In genomic region chr3:58173670-58174472, GRCh38 we compare ENCODE assay signal across 1 cellular context.
TF ChIP-seq lines count a peak whose summit lies in the region.

No MANE protein-coding gene starts in this region.

TF ChIP-seq in HepG2, 621 proteins besides CTCF, POLR2A, EP300 and RAD21 (continued from another document and continues in another):
- TF ChIP-seq ZNF280D (CRISPR knock-in tag; IDR thresholded peaks at IDR 0.05) (0 out of 2 replicates have a peak, but pooled peaks have one; percentile 62), IKZF4 (CRISPR knock-in tag; IDR thresholded peaks at IDR 0.05; ENCODE audit: borderline replicate concordance, low read depth, not compliant biosample characterization) (peak; percentile 25), SALL2 (CRISPR knock-in tag; IDR thresholded peaks at IDR 0.05) (no peak), ARID3A (IDR thresholded peaks at IDR 0.05; ENCODE audit: low read depth, low read length) (no peak), SATB2 (CRISPR knock-in tag; IDR thresholded peaks at IDR 0.05) (no peak), BHLHE40 (IDR thresholded peaks at IDR 0.05; ENCODE audit: low read length) (no peak), CC2D1A (CRISPR knock-in tag; IDR thresholded peaks at IDR 0.05) (no peak), AGO1 (IDR thresholded peaks at IDR 0.05; ENCODE audit: low read depth, low read length, poor library complexity, severe bottlenecking) (no peak), ZNF576 (CRISPR knock-in tag; IDR thresholded peaks at IDR 0.05) (no peak), ZNF773 (CRISPR knock-in tag; IDR thresholded peaks at IDR 0.05; ENCODE audit: borderline replicate concordance) (no peak), NBN (conservative IDR thresholded peaks at IDR 0.05) (no peak), TFDP2 (CRISPR knock-in tag; IDR thresholded peaks at IDR 0.05) (no peak), ZNF574 (CRISPR knock-in tag; IDR thresholded peaks at IDR 0.05) (peak; percentile 42; the same call in 1 of the 2 replicates), ZNF879 (CRISPR knock-in tag; IDR thresholded peaks at IDR 0.05) (no peak), ZNF839 (CRISPR knock-in tag; IDR thresholded peaks at IDR 0.05; ENCODE audit: borderline replicate concordance) (no peak), U2AF2 (IDR thresholded peaks at IDR 0.05; ENCODE audit: low read depth, low read length) (no peak), GLMP (CRISPR knock-in tag; IDR thresholded peaks at IDR 0.05; ENCODE audit: borderline replicate concordance) (no peak), SOX6 (IDR thresholded peaks at IDR 0.05) (no peak), SOX6 (CRISPR knock-in tag; IDR thresholded peaks at IDR 0.05) (peak; percentile 80), MYNN (CRISPR knock-in tag; IDR thresholded peaks at IDR 0.05; ENCODE audit: low read depth) (no peak), ZNF672 (CRISPR knock-in tag; IDR thresholded peaks at IDR 0.05) (no peak), ZNF235 (CRISPR knock-in tag; IDR thresholded peaks at IDR 0.05; ENCODE audit: borderline replicate concordance) (no peak), KDM2A (CRISPR knock-in tag; IDR thresholded peaks at IDR 0.05; ENCODE audit: borderline replicate concordance, low read depth) (peak; percentile 38; the same call in 1 of the 2 replicates), U2AF1 (optimal IDR thresholded peaks at IDR 0.05; ENCODE audit: low read depth, low read length) (peak; percentile 55), ZNF275 (CRISPR knock-in tag; IDR thresholded peaks at IDR 0.05; ENCODE audit: borderline replicate concordance) (0 out of 2 replicates have a peak, but pooled peaks have one; percentile 57), ZBTB33 (CRISPR knock-in tag; IDR thresholded peaks at IDR 0.05) (no peak), HOXA5 (CRISPR knock-in tag; IDR thresholded peaks at IDR 0.05) (no peak)
- TF ChIP-seq, protein P1, sequence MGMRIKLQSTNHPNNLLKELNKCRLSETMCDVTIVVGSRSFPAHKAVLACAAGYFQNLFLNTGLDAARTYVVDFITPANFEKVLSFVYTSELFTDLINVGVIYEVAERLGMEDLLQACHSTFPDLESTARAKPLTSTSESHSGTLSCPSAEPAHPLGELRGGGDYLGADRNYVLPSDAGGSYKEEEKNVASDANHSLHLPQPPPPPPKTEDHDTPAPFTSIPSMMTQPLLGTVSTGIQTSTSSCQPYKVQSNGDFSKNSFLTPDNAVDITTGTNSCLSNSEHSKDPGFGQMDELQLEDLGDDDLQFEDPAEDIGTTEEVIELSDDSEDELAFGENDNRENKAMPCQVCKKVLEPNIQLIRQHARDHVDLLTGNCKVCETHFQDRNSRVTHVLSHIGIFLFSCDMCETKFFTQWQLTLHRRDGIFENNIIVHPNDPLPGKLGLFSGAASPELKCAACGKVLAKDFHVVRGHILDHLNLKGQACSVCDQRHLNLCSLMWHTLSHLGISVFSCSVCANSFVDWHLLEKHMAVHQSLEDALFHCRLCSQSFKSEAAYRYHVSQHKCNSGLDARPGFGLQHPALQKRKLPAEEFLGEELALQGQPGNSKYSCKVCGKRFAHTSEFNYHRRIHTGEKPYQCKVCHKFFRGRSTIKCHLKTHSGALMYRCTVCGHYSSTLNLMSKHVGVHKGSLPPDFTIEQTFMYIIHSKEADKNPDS (CRISPR knock-in tag; IDR thresholded peaks at IDR 0.05), result peak; percentile 72; the same call in 1 of the 2 replicates
- TF ChIP-seq, protein P2, sequence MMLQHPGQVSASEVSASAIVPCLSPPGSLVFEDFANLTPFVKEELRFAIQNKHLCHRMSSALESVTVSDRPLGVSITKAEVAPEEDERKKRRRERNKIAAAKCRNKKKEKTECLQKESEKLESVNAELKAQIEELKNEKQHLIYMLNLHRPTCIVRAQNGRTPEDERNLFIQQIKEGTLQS (CRISPR knock-in tag; IDR thresholded peaks at IDR 0.05), result no peak
- TF ChIP-seq, protein P3, sequence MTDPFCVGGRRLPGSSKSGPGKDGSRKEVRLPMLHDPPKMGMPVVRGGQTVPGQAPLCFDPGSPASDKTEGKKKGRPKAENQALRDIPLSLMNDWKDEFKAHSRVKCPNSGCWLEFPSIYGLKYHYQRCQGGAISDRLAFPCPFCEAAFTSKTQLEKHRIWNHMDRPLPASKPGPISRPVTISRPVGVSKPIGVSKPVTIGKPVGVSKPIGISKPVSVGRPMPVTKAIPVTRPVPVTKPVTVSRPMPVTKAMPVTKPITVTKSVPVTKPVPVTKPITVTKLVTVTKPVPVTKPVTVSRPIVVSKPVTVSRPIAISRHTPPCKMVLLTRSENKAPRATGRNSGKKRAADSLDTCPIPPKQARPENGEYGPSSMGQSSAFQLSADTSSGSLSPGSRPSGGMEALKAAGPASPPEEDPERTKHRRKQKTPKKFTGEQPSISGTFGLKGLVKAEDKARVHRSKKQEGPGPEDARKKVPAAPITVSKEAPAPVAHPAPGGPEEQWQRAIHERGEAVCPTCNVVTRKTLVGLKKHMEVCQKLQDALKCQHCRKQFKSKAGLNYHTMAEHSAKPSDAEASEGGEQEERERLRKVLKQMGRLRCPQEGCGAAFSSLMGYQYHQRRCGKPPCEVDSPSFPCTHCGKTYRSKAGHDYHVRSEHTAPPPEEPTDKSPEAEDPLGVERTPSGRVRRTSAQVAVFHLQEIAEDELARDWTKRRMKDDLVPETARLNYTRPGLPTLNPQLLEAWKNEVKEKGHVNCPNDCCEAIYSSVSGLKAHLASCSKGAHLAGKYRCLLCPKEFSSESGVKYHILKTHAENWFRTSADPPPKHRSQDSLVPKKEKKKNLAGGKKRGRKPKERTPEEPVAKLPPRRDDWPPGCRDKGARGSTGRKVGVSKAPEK (CRISPR knock-in tag; IDR thresholded peaks at IDR 0.05; ENCODE audit: borderline replicate concordance), result no peak
- TF ChIP-seq, protein P4, sequence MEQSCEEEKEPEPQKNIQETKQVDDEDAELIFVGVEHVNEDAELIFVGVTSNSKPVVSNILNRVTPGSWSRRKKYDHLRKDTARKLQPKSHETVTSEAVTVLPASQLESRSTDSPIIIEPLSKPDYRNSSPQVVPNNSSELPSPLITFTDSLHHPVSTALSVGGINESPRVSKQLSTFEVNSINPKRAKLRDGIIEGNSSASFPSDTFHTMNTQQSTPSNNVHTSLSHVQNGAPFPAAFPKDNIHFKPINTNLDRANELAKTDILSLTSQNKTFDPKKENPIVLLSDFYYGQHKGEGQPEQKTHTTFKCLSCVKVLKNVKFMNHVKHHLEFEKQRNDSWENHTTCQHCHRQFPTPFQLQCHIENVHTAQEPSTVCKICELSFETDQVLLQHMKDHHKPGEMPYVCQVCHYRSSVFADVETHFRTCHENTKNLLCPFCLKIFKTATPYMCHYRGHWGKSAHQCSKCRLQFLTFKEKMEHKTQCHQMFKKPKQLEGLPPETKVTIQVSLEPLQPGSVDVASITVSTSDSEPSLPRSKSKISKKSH (CRISPR knock-in tag; IDR thresholded peaks at IDR 0.05; ENCODE audit: borderline replicate concordance), result peak; percentile 52; the same call in 1 of the 2 replicates
- TF ChIP-seq, protein P5, sequence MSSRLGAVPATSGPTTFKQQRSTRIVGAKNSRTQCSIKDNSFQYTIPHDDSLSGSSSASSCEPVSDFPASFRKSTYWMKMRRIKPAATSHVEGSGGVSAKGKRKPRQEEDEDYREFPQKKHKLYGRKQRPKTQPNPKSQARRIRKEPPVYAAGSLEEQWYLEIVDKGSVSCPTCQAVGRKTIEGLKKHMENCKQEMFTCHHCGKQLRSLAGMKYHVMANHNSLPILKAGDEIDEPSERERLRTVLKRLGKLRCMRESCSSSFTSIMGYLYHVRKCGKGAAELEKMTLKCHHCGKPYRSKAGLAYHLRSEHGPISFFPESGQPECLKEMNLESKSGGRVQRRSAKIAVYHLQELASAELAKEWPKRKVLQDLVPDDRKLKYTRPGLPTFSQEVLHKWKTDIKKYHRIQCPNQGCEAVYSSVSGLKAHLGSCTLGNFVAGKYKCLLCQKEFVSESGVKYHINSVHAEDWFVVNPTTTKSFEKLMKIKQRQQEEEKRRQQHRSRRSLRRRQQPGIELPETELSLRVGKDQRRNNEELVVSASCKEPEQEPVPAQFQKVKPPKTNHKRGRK (CRISPR knock-in tag; IDR thresholded peaks at IDR 0.05), result no peak
